35 cellular contexts compared by ENCODE assay signal in the genomic region with DNA sequence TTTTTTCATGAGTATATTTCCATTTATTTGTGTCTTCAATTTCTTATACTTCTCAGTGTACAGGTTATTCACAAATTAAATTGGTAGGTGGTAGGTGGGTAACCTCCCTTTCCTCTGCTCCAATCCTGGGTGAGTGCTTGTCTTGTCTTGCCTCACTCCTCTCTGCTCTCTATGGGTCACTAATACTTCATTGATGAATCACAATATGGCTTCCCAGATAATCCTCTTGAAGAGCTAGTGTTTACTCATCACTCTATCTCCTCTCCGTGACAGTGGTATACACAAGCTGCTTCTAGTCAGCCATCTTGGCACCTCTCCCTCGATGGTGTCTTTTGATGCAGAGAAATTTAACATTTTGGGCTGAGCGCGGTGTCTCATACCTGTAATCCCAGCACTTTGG.
"Had no signal": no experiment of that assay in that cellular context is flagged by ENCODE, and none has a peak within 500 bp of the region (broad histone marks: within the 10 kb centered on the region; RNA-seq: fewer than 3 reads in every experiment).

No MANE protein-coding gene starts in this region.

- DNase-seq: activated CD4-positive, alpha-beta memory T cell treated with anti-CD3 and anti-CD28 coated beads, Interleukin-2, amount 10 ng/mL, durations not matched to agents 7 days and 5 days; activated CD4-positive, alpha-beta T cell treated with anti-CD3 and anti-CD28 coated beads for 1 hour; activated CD4-positive, alpha-beta T cell treated with anti-CD3 and anti-CD28 coated beads, Interleukin-2, amount 10 ng/mL, durations not matched to agents 7 days and 5 days; activated CD8-positive, alpha-beta memory T cell treated with anti-CD3 and anti-CD28 coated beads, Interleukin-2, amount 50 U/mL, for 48 hours; activated gamma-delta T cell treated with Interleukin-2 at 50 U/mL for 16 hours; activated naive CD4-positive, alpha-beta T cell treated with anti-CD3 and anti-CD28 coated beads, Interleukin-2, amount 50 U/mL, for 16 hours; activated T-cell treated with anti-CD3 and anti-CD28 coated beads, Interleukin-2, amount 50 U/mL, for 24 hours; amniotic stem cell; effector CD8-positive, alpha-beta T cell; erythroblast; islet precursor cell; left ventricle myocardium inferior; midbrain; naive thymus-derived CD4-positive, alpha-beta T cell; nucleus accumbens; pancreas; retina; sigmoid colon; stimulated activated CD4-positive, alpha-beta T cell treated with anti-CD3 and anti-CD28 coated beads, Interleukin-1b, Interleukin-23, amount 100 ng/mL, for 48 hours; stimulated activated naive B cell treated with anti-CD40 and anti-IgM and Interleukin-4, amounts not matched to agents 10 μg/mL and 1 μg/mL and 100 μg/mL, for 72 hours; stomach; T-helper 17 cell; T1000; thyroid gland; upper lobe of left lung had no signal

- H3K36me3 Mint-ChIP-seq: naive thymus-derived CD4-positive, alpha-beta T cell; stimulated activated naive B cell treated with anti-CD40 and anti-IgM and Interleukin-4, amounts not matched to agents 10 μg/mL and 1 μg/mL and 100 μg/mL, for 72 hours had no signal

- H3K4me3 Mint-ChIP-seq: activated CD4-positive, alpha-beta memory T cell treated with anti-CD3 and anti-CD28 coated beads, Interleukin-2, amount 10 ng/mL, durations not matched to agents 7 days and 5 days; activated CD4-positive, alpha-beta T cell treated with anti-CD3 and anti-CD28 coated beads, Interleukin-2, amount 10 ng/mL, durations not matched to agents 7 days and 5 days; activated T-cell treated with anti-CD3 and anti-CD28 coated beads, Interleukin-2, amount 50 U/mL, for 24 hours; central memory CD8-positive, alpha-beta T cell; naive thymus-derived CD4-positive, alpha-beta T cell; neural crest cell; stimulated activated naive B cell treated with anti-CD40 and anti-IgM and Interleukin-4, amounts not matched to agents 10 μg/mL and 1 μg/mL and 100 μg/mL, for 72 hours; T-helper 17 cell; WTC11 had no signal

- H3K9me3 ChIP-seq: pancreas, prostate gland, thyroid gland, vagina had no signal

- H3K79me2 ChIP-seq: hepatocyte had no signal

- H3K27ac ChIP-seq: gastroesophageal sphincter, hepatocyte, left ventricle myocardium inferior, pancreas, prostate gland, sigmoid colon, stomach, thyroid gland, upper lobe of left lung, vagina had no signal

- H3K36me3 ChIP-seq: gastroesophageal sphincter, left ventricle myocardium inferior, pancreas, prostate gland, sigmoid colon, stomach, thyroid gland, upper lobe of left lung, vagina had no signal

- ATAC-seq: gastroesophageal sphincter; naive thymus-derived CD4-positive, alpha-beta T cell; pancreas; stimulated activated naive B cell treated with anti-CD40 and anti-IgM and Interleukin-4, amounts not matched to agents 10 μg/mL and 1 μg/mL and 100 μg/mL, for 72 hours; T-helper 17 cell; WTC11 had no signal

- H2AFZ ChIP-seq: hepatocyte had no signal

- H3K4me1 ChIP-seq: gastroesophageal sphincter, left ventricle myocardium inferior, pancreas, prostate gland, sigmoid colon, stomach, thyroid gland, upper lobe of left lung, vagina had no signal

- H3K4me1 Mint-ChIP-seq: activated CD4-positive, alpha-beta memory T cell treated with anti-CD3 and anti-CD28 coated beads, Interleukin-2, amount 10 ng/mL, durations not matched to agents 7 days and 5 days; activated CD4-positive, alpha-beta T cell treated with anti-CD3 and anti-CD28 coated beads, Interleukin-2, amount 10 ng/mL, durations not matched to agents 7 days and 5 days; central memory CD8-positive, alpha-beta T cell; naive thymus-derived CD4-positive, alpha-beta T cell; neural crest cell; stimulated activated naive B cell treated with anti-CD40 and anti-IgM and Interleukin-4, amounts not matched to agents 10 μg/mL and 1 μg/mL and 100 μg/mL, for 72 hours; T-helper 17 cell had no signal

- H3K4me2 ChIP-seq: hepatocyte, smooth muscle cell had no signal

- H3K9me3 Mint-ChIP-seq: central memory CD8-positive, alpha-beta T cell had no signal

- H3K27ac Mint-ChIP-seq: activated CD4-positive, alpha-beta memory T cell treated with anti-CD3 and anti-CD28 coated beads, Interleukin-2, amount 10 ng/mL, durations not matched to agents 7 days and 5 days; activated CD4-positive, alpha-beta T cell treated with anti-CD3 and anti-CD28 coated beads, Interleukin-2, amount 10 ng/mL, durations not matched to agents 7 days and 5 days; activated T-cell treated with anti-CD3 and anti-CD28 coated beads, Interleukin-2, amount 50 U/mL, for 24 hours; naive thymus-derived CD4-positive, alpha-beta T cell; stimulated activated naive B cell treated with anti-CD40 and anti-IgM and Interleukin-4, amounts not matched to agents 10 μg/mL and 1 μg/mL and 100 μg/mL, for 72 hours; T-helper 17 cell; WTC11 had no signal

- H3K27me3 ChIP-seq: gastroesophageal sphincter, hepatocyte, sigmoid colon, stomach, thyroid gland, upper lobe of left lung, vagina had no signal

- FAIRE-seq: colon, pancreas had no signal

- H3K4me3 ChIP-seq: gastroesophageal sphincter, hepatocyte, left ventricle myocardium inferior, lung, pancreas, prostate gland, sigmoid colon, smooth muscle cell, stomach, thyroid gland, upper lobe of left lung, vagina had no signal

- H3K27me3 Mint-ChIP-seq: activated CD4-positive, alpha-beta memory T cell treated with anti-CD3 and anti-CD28 coated beads, Interleukin-2, amount 10 ng/mL, durations not matched to agents 7 days and 5 days; activated CD4-positive, alpha-beta T cell treated with anti-CD3 and anti-CD28 coated beads, Interleukin-2, amount 10 ng/mL, durations not matched to agents 7 days and 5 days; activated T-cell treated with anti-CD3 and anti-CD28 coated beads, Interleukin-2, amount 50 U/mL, for 24 hours; central memory CD8-positive, alpha-beta T cell; naive thymus-derived CD4-positive, alpha-beta T cell; stimulated activated naive B cell treated with anti-CD40 and anti-IgM and Interleukin-4, amounts not matched to agents 10 μg/mL and 1 μg/mL and 100 μg/mL, for 72 hours; T-helper 17 cell had no signal
